Comparison of ENCODE assay signal across 1 cellular context in the genomic region with DNA sequence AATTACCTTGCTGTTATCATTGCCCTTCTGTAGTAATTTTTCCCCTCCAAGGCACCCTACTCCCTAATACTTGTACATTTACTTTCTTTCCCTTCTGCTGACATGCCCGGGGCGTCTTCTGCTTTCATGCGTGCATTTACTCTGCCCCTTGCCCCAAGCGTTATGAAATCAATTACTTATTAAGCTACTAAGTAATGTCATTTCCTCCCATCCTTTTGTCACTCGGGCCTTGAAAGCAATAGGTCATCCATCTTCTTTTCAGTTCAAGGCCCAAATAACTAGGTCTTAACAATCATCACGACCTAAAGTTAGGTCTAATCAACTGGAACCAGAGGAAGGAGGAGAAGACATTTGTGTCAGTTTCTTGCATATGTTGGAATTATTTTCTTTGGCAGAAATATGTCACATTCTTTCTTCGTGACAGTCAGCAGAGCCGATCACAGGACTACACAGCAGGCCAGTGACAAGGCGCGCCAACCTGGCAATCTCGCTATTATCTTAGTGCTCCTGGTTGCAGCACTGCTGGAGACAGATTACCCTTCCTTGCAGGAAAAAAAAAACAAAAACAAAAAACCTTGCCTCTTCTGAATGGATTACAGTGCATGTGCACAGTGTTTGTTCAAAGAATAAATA.
TF ChIP-seq lines count a peak whose summit lies in the region.

No MANE protein-coding gene starts in this region.

TF ChIP-seq in HepG2, 621 proteins besides CTCF, POLR2A, EP300 and RAD21 (continued from another document and continues in another):
- TF ChIP-seq ZNF646 (CRISPR knock-in tag; IDR thresholded peaks at IDR 0.05) = no peak
- TF ChIP-seq RCOR2 (CRISPR knock-in tag; IDR thresholded peaks at IDR 0.05) = no peak
- peak; percentile 53 for TF ChIP-seq TCF7 (IDR thresholded peaks at IDR 0.05; ENCODE audit: low read depth)
- TF ChIP-seq GTF2F1 (IDR thresholded peaks at IDR 0.05; ENCODE audit: low read length) = no peak
- TF ChIP-seq ZNF800 (CRISPR knock-in tag; IDR thresholded peaks at IDR 0.05) = no peak
- TF ChIP-seq, protein P1, sequence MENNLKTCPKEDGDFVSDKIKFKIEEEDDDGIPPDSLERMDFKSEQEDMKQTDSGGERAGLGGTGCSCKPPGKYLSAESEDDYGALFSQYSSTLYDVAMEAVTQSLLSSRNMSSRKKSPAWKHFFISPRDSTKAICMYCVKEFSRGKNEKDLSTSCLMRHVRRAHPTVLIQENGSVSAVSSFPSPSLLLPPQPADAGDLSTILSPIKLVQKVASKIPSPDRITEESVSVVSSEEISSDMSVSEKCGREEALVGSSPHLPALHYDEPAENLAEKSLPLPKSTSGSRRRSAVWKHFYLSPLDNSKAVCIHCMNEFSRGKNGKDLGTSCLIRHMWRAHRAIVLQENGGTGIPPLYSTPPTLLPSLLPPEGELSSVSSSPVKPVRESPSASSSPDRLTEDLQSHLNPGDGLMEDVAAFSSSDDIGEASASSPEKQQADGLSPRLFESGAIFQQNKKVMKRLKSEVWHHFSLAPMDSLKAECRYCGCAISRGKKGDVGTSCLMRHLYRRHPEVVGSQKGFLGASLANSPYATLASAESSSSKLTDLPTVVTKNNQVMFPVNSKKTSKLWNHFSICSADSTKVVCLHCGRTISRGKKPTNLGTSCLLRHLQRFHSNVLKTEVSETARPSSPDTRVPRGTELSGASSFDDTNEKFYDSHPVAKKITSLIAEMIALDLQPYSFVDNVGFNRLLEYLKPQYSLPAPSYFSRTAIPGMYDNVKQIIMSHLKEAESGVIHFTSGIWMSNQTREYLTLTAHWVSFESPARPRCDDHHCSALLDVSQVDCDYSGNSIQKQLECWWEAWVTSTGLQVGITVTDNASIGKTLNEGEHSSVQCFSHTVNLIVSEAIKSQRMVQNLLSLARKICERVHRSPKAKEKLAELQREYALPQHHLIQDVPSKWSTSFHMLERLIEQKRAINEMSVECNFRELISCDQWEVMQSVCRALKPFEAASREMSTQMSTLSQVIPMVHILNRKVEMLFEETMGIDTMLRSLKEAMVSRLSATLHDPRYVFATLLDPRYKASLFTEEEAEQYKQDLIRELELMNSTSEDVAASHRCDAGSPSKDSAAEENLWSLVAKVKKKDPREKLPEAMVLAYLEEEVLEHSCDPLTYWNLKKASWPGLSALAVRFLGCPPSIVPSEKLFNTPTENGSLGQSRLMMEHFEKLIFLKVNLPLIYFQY (CRISPR knock-in tag; IDR thresholded peaks at IDR 0.05; ENCODE audit: borderline replicate concordance) = no peak
- 0 out of 2 replicates have a peak, but pooled peaks have one; percentile 50 for TF ChIP-seq ZMYM4 (CRISPR knock-in tag; IDR thresholded peaks at IDR 0.05)
- TF ChIP-seq ZNF276 (CRISPR knock-in tag; IDR thresholded peaks at IDR 0.05; ENCODE audit: low read depth) = no peak
- TF ChIP-seq SIN3B (IDR thresholded peaks at IDR 0.05; ENCODE audit: low read length) = no peak
- TF ChIP-seq, protein P2, sequence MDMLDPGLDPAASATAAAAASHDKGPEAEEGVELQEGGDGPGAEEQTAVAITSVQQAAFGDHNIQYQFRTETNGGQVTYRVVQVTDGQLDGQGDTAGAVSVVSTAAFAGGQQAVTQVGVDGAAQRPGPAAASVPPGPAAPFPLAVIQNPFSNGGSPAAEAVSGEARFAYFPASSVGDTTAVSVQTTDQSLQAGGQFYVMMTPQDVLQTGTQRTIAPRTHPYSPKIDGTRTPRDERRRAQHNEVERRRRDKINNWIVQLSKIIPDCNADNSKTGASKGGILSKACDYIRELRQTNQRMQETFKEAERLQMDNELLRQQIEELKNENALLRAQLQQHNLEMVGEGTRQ (IDR thresholded peaks at IDR 0.05; ENCODE audit: low read depth, low read length) = no peak
- TF ChIP-seq, protein P2 (CRISPR knock-in tag; IDR thresholded peaks at IDR 0.05; ENCODE audit: borderline replicate concordance) = no peak
- TF ChIP-seq ZBTB21 (CRISPR knock-in tag; IDR thresholded peaks at IDR 0.05) = no peak
- no peak for TF ChIP-seq TEAD3 (CRISPR knock-in tag; optimal IDR thresholded peaks at IDR 0.05; ENCODE audit: borderline replicate concordance)
- TF ChIP-seq ZNF30 (CRISPR knock-in tag; IDR thresholded peaks at IDR 0.05) = no peak
- TF ChIP-seq, protein P3, sequence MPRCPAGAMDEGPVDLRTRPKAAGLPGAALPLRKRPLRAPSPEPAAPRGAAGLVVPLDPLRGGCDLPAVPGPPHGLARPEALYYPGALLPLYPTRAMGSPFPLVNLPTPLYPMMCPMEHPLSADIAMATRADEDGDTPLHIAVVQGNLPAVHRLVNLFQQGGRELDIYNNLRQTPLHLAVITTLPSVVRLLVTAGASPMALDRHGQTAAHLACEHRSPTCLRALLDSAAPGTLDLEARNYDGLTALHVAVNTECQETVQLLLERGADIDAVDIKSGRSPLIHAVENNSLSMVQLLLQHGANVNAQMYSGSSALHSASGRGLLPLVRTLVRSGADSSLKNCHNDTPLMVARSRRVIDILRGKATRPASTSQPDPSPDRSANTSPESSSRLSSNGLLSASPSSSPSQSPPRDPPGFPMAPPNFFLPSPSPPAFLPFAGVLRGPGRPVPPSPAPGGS (CRISPR knock-in tag; IDR thresholded peaks at IDR 0.05) = no peak
- no peak for TF ChIP-seq AGO2 (optimal IDR thresholded peaks at IDR 0.05; ENCODE audit: low read depth, low read length)
- TF ChIP-seq NONO (IDR thresholded peaks at IDR 0.05) = no peak
- 0 out of 2 replicates have a peak, but pooled peaks have one; percentile 22 for TF ChIP-seq NONO (CRISPR knock-in tag; conservative IDR thresholded peaks at IDR 0.05)
- no peak for TF ChIP-seq ZBTB1 (CRISPR knock-in tag; IDR thresholded peaks at IDR 0.05; ENCODE audit: borderline replicate concordance)
- TF ChIP-seq MBD4 (IDR thresholded peaks at IDR 0.05; ENCODE audit: borderline replicate concordance, low read length) = no peak
- no peak for TF ChIP-seq HOXA9 (CRISPR knock-in tag; IDR thresholded peaks at IDR 0.05; ENCODE audit: borderline replicate concordance)
- TF ChIP-seq KMT2B (CRISPR knock-in tag; IDR thresholded peaks at IDR 0.05) = peak; percentile 54; the same call in 1 of the 2 replicates
- TF ChIP-seq MLXIP (CRISPR knock-in tag; IDR thresholded peaks at IDR 0.05; ENCODE audit: borderline replicate concordance) = no peak
- TF ChIP-seq ZNF737 (CRISPR knock-in tag; IDR thresholded peaks at IDR 0.05; ENCODE audit: borderline replicate concordance) = no peak
- TF ChIP-seq NBN (conservative IDR thresholded peaks at IDR 0.05) = no peak
- TF ChIP-seq HDAC2 (CRISPR knock-in tag; IDR thresholded peaks at IDR 0.05) = peak; percentile 70
- TF ChIP-seq ZNF589 (CRISPR knock-in tag; conservative IDR thresholded peaks at IDR 0.05) = no peak
- TF ChIP-seq ZNF317 (CRISPR knock-in tag; IDR thresholded peaks at IDR 0.05) = 0 out of 2 replicates have a peak, but pooled peaks have one; percentile 27
- TF ChIP-seq, protein P4, sequence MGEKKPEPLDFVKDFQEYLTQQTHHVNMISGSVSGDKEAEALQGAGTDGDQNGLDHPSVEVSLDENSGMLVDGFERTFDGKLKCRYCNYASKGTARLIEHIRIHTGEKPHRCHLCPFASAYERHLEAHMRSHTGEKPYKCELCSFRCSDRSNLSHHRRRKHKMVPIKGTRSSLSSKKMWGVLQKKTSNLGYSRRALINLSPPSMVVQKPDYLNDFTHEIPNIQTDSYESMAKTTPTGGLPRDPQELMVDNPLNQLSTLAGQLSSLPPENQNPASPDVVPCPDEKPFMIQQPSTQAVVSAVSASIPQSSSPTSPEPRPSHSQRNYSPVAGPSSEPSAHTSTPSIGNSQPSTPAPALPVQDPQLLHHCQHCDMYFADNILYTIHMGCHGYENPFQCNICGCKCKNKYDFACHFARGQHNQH (CRISPR knock-in tag; IDR thresholded peaks at IDR 0.05) = 0 out of 2 replicates have a peak, but pooled peaks have one; percentile 33
- no peak for TF ChIP-seq U2AF2 (IDR thresholded peaks at IDR 0.05; ENCODE audit: low read depth, low read length)
- TF ChIP-seq SNAPC2 (CRISPR knock-in tag; IDR thresholded peaks at IDR 0.05) = no peak
- TF ChIP-seq JUNB (CRISPR knock-in tag; IDR thresholded peaks at IDR 0.05; ENCODE audit: borderline replicate concordance) = no peak
- no peak for TF ChIP-seq CHD2 (IDR thresholded peaks at IDR 0.05; ENCODE audit: low read depth, low read length)
